ENCODE assay signal across 8 cellular contexts in genomic region chr2:42809876-42810125, GRCh38.
DNase-seq lines count a peak whose midpoint lies in the region; ATAC-seq and TF ChIP-seq lines count a peak whose summit lies in the region.

No MANE protein-coding gene starts in this region.

- no peaks in the 10 kb centered on the region for H3K4me1 ChIP-seq in NT2/D1 (ENCODE audit: insufficient read depth, insufficient read length)

- no peaks in the 10 kb centered on the region for H3K9me3 Mint-ChIP-seq in activated T-cell treated with anti-CD3 and anti-CD28 coated beads, Interleukin-2, amount 50 U/mL, for 24 hours

- peak; percentile 58 for ATAC-seq in HG02678 (IDR thresholded peaks at IDR 0.05; ENCODE audit: unreplicated experiment)

- peaks cover 8% of the 10 kb centered on the region for H3K9me3 ChIP-seq in NT2/D1 (ENCODE audit: insufficient read depth, low read length)
- no peaks in the 10 kb centered on the region for H3K9me3 ChIP-seq in iPS-18c (ENCODE audit: control insufficient read depth, insufficient read depth, low read length)

- in situ Hi-C loops in astrocyte of the cerebellum (cut with HindIII; ENCODE audit: low sequenced_read_pairs): loop anchor here (10.0 kb wide), 1 partner anchor 75 kb away; no protein-coding TSS in a partner anchor

- H3K27ac ChIP-seq in skin epidermis: peak overlapping the region; percentile 83 to 100 (median 97)

- H3K4me1 Mint-ChIP-seq in activated T-cell treated with anti-CD3 and anti-CD28 coated beads, Interleukin-2, amount 50 U/mL, for 24 hours (ENCODE audit: low read depth): peaks cover 20% of the 10 kb centered on the region

- H3K27me3 Mint-ChIP-seq in activated T-cell treated with anti-CD3 and anti-CD28 coated beads, Interleukin-2, amount 50 U/mL, for 24 hours: no peaks in the 10 kb centered on the region

- no peaks in the 10 kb centered on the region for H3K36me3 Mint-ChIP-seq in activated T-cell treated with anti-CD3 and anti-CD28 coated beads, Interleukin-2, amount 50 U/mL, for 24 hours (ENCODE audit: low read depth)

- no peak for TF ChIP-seq CTCF in astrocyte of the cerebellum (IDR thresholded peaks at IDR 0.05; ENCODE audit: low read depth, low read length, missing control alignments)

- no peaks in the 10 kb centered on the region for H3K27me3 ChIP-seq in NT2/D1 (ENCODE audit: insufficient read depth, insufficient read length)

- H3K4me3 ChIP-seq in NT2/D1 (ENCODE audit: insufficient read length, low read depth): peak overlapping the region; percentile 34
- peak overlapping the region; percentile 52 for H3K4me3 ChIP-seq in astrocyte of the cerebellum (ENCODE audit: low read depth, low read length)
- H3K4me3 ChIP-seq in iPS-18c (ENCODE audit: insufficient read depth, low read depth, low read length): peak overlapping the region; percentile 67
- H3K4me3 ChIP-seq in skin epidermis: peak overlapping the region; percentile 33 to 69 (median 37)

- no peak for DNase-seq in activated T-cell treated with anti-CD3 and anti-CD28 coated beads, Interleukin-2, amount 50 U/mL, for 24 hours
- no peak for DNase-seq in activated T-cell treated with anti-CD3 and anti-CD28 coated beads, Interleukin-2, amount 50 U/mL, for 48 hours
- no peak for DNase-seq in NT2/D1 (ENCODE audit: low read depth, low spot score)
- DNase-seq in astrocyte of the cerebellum (ENCODE audit: low read depth): peak; percentile 50
- DNase-seq in NK-92 (lab: John Stamatoyannopoulos, UW; ENCODE audit: unreplicated experiment): no peak

- H3K36me3 ChIP-seq in NT2/D1 (ENCODE audit: insufficient read depth, insufficient read length, low read length): no peaks in the 10 kb centered on the region

- H3K27ac Mint-ChIP-seq in activated T-cell treated with anti-CD3 and anti-CD28 coated beads, Interleukin-2, amount 50 U/mL, for 24 hours: peak overlapping the region; percentile 91

- peak overlapping the region; percentile 76 for H3K4me3 Mint-ChIP-seq in activated T-cell treated with anti-CD3 and anti-CD28 coated beads, Interleukin-2, amount 50 U/mL, for 24 hours

- H3K9ac ChIP-seq in NT2/D1 (ENCODE audit: insufficient read length, low read depth): peak overlapping the region; percentile 77
